In genomic region chr6:13586936-13587542, GRCh38 we compare ENCODE assay signal across 19 cellular contexts.
"Had no signal": no experiment of that assay in that cellular context is flagged by ENCODE, and none has a peak within 500 bp of the region (broad histone marks: within the 10 kb centered on the region; RNA-seq: fewer than 3 reads in every experiment).

No MANE protein-coding gene starts in this region.

- H2AFZ ChIP-seq: neural progenitor cell had no signal

- H3K4me2 ChIP-seq: neural progenitor cell had no signal

- H3K36me3 ChIP-seq: neural progenitor cell had no signal

- H3K4me3 ChIP-seq: coronary artery, esophagus squamous epithelium, lung, neural progenitor cell, pancreas, sigmoid colon, thyroid gland had no signal

- H3K27ac ChIP-seq: coronary artery, esophagus squamous epithelium, neural progenitor cell, pancreas, sigmoid colon, thyroid gland had no signal

- DNase-seq: activated naive CD4-positive, alpha-beta T cell treated with Interleukin-2 at 50 U/mL for 16 hours; activated T-cell treated with anti-CD3 and anti-CD28 coated beads for 4 hours; amniotic stem cell; esophagus squamous epithelium; head of caudate nucleus; left colon; midbrain; naive B cell; pancreas; sigmoid colon; stimulated activated CD4-positive, alpha-beta T cell treated with anti-CD3 and anti-CD28 coated beads, Interleukin-2, amount 100 ng/mL, for 48 hours; stimulated activated naive B cell treated with anti-CD40 and anti-IgM and Interleukin-4, amounts not matched to agents 10 μg/mL and 1 μg/mL and 100 μg/mL, for 72 hours; T-cell; T1000; thyroid gland had no signal

- H3K9me3 ChIP-seq: esophagus squamous epithelium, pancreas, sigmoid colon, thyroid gland had no signal

- ATAC-seq: activated CD4-positive, CD25-positive, alpha-beta regulatory T cell treated with anti-CD3 and anti-CD28 coated beads, Interleukin-2, amount 50 U/mL, for 24 hours; left colon; pancreas; stimulated activated naive B cell treated with anti-CD40 and anti-IgM and Interleukin-4, amounts not matched to agents 10 μg/mL and 1 μg/mL and 100 μg/mL, for 72 hours; T-cell had no signal

- H3K4me1 ChIP-seq: esophagus squamous epithelium, neural progenitor cell, pancreas, sigmoid colon, thyroid gland had no signal

- H3K27me3 ChIP-seq: esophagus squamous epithelium, neural progenitor cell, pancreas, sigmoid colon, thyroid gland had no signal
